32 cellular contexts compared by ENCODE assay signal in genomic region chr7:24517166-24517565, GRCh38.
"Had no signal": no experiment of that assay in that cellular context is flagged by ENCODE, and none has a peak within 500 bp of the region (broad histone marks: within the 10 kb centered on the region; RNA-seq: fewer than 3 reads in every experiment).

No MANE protein-coding gene starts in this region.

- H3K4me3 ChIP-seq: adrenal gland, ascending aorta, body of pancreas, breast epithelium, cardiac muscle cell had no signal

- H3K4me1 ChIP-seq: adrenal gland, ascending aorta, body of pancreas, breast epithelium had no signal

- H3K9me3 ChIP-seq: adrenal gland, ascending aorta, body of pancreas, breast epithelium had no signal

- H3K27ac ChIP-seq: adrenal gland, ascending aorta, body of pancreas, brain microvascular endothelial cell, breast epithelium, cardiac muscle cell had no signal

- H3K27me3 ChIP-seq: adrenal gland, ascending aorta, body of pancreas, brain microvascular endothelial cell, breast epithelium, cardiac muscle cell had no signal

- H3K36me3 ChIP-seq: adrenal gland, ascending aorta, brain microvascular endothelial cell, breast epithelium, cardiac muscle cell had no signal

- ATAC-seq: activated naive CD4-positive, alpha-beta T cell treated with anti-CD3 and anti-CD28 coated beads, Interleukin-2, amount 50 U/mL, for 72 hours; activated naive CD8-positive, alpha-beta T cell treated with anti-CD3 and anti-CD28 coated beads, Interleukin-2, amount 50 U/mL, for 24 hours; activated T-cell treated with anti-CD3 and anti-CD28 coated beads, Interleukin-2, amount 50 U/mL, for 4 hours; activated T-cell treated with anti-CD3 and anti-CD28 coated beads, Interleukin-2, amount 50 U/mL, for 72 hours; activated T-helper 17 cell treated with anti-CD3 and anti-CD28 coated beads, Interleukin-2, amount 50 U/mL, for 72 hours; body of pancreas had no signal

- DNase-seq: activated effector memory CD4-positive, alpha-beta T cell treated with anti-CD3 and anti-CD28 coated beads, Interleukin-2, amount 50 U/mL, for 16 hours; activated effector memory CD4-positive, alpha-beta T cell treated with Interleukin-2 at 50 U/mL for 16 hours; activated gamma-delta T cell; activated gamma-delta T cell treated with Interleukin-2 at 50 U/mL for 16 hours; activated naive CD4-positive, alpha-beta T cell; activated naive CD4-positive, alpha-beta T cell treated with anti-CD3 and anti-CD28 coated beads for 36 hours; activated naive CD4-positive, alpha-beta T cell treated with anti-CD3 and anti-CD28 coated beads, Interleukin-2, amount 10 ng/mL, durations not matched to agents 7 days and 5 days; activated naive CD4-positive, alpha-beta T cell treated with anti-CD3 and anti-CD28 coated beads, Interleukin-2, amount 50 U/mL, for 16 hours; activated naive CD4-positive, alpha-beta T cell treated with Interleukin-2 at 50 U/mL for 16 hours; activated naive CD8-positive, alpha-beta T cell treated with anti-CD3 and anti-CD28 coated beads for 36 hours; activated naive CD8-positive, alpha-beta T cell treated with anti-CD3 and anti-CD28 coated beads, Interleukin-2, amount 10 ng/mL, durations not matched to agents 7 days and 5 days; activated naive CD8-positive, alpha-beta T cell treated with anti-CD3 and anti-CD28 coated beads, Interleukin-2, amount 50 U/mL, for 24 hours; activated T-cell treated with anti-CD3 and anti-CD28 coated beads, Interleukin-2, amount 50 U/mL, for 24 hours; activated T-cell treated with anti-CD3 and anti-CD28 coated beads, Interleukin-2, amount 50 U/mL, for 4 hours; activated T-cell treated with anti-CD3 and anti-CD28 coated beads, Interleukin-2, amount 50 U/mL, for 48 hours; activated T-cell treated with anti-CD3 and anti-CD28 coated beads, Interleukin-2, amount 50 U/mL, for 72 hours; adrenal gland; amniotic stem cell; amygdala; anterior cingulate cortex; aorta; body of pancreas; brain microvascular endothelial cell; caudate nucleus; central memory CD4-positive, alpha-beta T cell; cerebellar nuclear complex had no signal

- FAIRE-seq: astrocyte had no signal
